Comparison of ENCODE assay signal across 1 cellular context in the genomic region with DNA sequence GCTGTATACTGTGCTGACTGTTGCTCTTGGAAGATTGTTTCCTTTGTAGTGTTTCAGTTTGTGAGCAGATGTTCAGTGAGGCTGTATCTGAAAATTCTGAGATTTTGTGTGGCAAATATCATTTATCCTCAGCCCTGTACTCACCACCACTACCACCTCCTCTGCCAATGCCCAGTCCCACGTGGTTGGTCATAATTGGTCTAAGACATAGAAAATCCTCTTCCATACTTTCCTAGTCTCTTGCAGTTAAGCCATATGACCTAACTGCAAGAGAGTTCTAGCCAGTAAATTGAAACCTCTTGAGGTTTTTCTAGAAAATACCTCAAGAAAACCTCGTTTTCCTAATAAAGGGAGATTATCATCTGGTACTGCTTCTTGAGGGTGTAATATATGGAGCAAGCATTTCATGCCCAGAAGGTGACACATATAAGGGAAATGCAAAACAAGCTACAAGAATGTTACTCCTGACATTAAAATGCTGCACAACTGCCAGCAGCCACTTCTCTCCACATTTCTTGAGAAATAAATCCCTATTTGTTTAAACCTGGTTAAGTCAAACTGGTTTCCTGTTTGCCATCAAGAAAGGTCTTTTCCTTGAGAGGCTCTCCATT.
TF ChIP-seq lines count a peak whose summit lies in the region.

No MANE protein-coding gene starts in this region.

TF ChIP-seq in SK-N-SH, 30 proteins besides CTCF, POLR2A, EP300 and RAD21:
- TF ChIP-seq MAX (IDR thresholded peaks at IDR 0.05; ENCODE audit: low read depth) (no peak), RXRA (IDR thresholded peaks at IDR 0.05; ENCODE audit: borderline replicate concordance, low read depth) (no peak), TAF1 (IDR thresholded peaks at IDR 0.05; ENCODE audit: borderline replicate concordance, low read depth, low read length) (no peak), TCF12 (IDR thresholded peaks at IDR 0.05) (peak; percentile 44; the same call in 1 of the 2 replicates), PBX3 (IDR thresholded peaks at IDR 0.05) (peak; percentile 37), NRF1 (IDR thresholded peaks at IDR 0.05; ENCODE audit: low read depth, low read length) (no peak), TEAD4 (IDR thresholded peaks at IDR 0.05; ENCODE audit: borderline replicate concordance, insufficient read depth) (0 out of 2 replicates have a peak, but pooled peaks have one; percentile 7), JUND (IDR thresholded peaks at IDR 0.05) (peak; percentile 29; the same call in 1 of the 2 replicates), SIN3A (IDR thresholded peaks at IDR 0.05; ENCODE audit: borderline replicate concordance, low read depth, low read length) (0 out of 2 replicates have a peak, but pooled peaks have one; percentile 9), NFIC (IDR thresholded peaks at IDR 0.05; ENCODE audit: borderline replicate concordance) (no peak; the same call in 1 of the 2 replicates)
- TF ChIP-seq, protein P1, sequence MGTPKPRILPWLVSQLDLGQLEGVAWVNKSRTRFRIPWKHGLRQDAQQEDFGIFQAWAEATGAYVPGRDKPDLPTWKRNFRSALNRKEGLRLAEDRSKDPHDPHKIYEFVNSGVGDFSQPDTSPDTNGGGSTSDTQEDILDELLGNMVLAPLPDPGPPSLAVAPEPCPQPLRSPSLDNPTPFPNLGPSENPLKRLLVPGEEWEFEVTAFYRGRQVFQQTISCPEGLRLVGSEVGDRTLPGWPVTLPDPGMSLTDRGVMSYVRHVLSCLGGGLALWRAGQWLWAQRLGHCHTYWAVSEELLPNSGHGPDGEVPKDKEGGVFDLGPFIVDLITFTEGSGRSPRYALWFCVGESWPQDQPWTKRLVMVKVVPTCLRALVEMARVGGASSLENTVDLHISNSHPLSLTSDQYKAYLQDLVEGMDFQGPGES (IDR thresholded peaks at IDR 0.05; ENCODE audit: low read depth, low read length), result no peak
